ENCODE assay signal across 1 cellular context in genomic region chr4:35325908-35326453, GRCh38.
TF ChIP-seq lines count a peak whose summit lies in the region.

No MANE protein-coding gene starts in this region.

TF ChIP-seq in HepG2, 621 proteins besides CTCF, POLR2A, EP300 and RAD21 (continued from another document):
- TF ChIP-seq CEBPZ (IDR thresholded peaks at IDR 0.05; ENCODE audit: low read length) = no peak
